ENCODE assay signal across 17 cellular contexts in the genomic region with DNA sequence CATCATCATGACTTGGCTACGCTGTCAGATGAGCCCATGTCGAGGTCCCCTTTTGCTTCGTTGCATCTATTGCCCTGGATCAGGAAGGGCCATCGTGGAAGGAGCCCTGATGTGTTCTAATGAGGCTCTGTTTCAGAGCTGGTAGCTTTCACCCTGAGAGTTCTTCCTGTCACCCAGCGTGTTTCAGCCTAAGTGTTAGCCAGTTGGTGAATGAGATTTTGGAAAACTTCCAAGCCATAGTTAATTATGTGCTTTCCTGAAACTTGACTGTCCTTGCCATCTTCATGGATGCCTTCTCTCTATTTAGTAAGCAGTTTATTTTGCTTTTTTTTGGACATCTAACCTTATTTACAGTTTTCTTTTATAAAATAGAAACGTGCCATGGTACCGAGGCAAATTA.
"Had no signal": no experiment of that assay in that cellular context is flagged by ENCODE, and none has a peak within 500 bp of the region (broad histone marks: within the 10 kb centered on the region; RNA-seq: fewer than 3 reads in every experiment).

No MANE protein-coding gene starts in this region.

- DNase-seq: activated B cell treated with CpG ODN at 0.5 μM for 24 hours; activated CD4-positive, alpha-beta T cell treated with anti-CD3 and anti-CD28 coated beads for 36 hours; activated CD4-positive, alpha-beta T cell treated with anti-CD3 and anti-CD28 coated beads, Interleukin-2, amount 50 U/mL, for 4 hours; activated CD8-positive, alpha-beta memory T cell treated with anti-CD3 and anti-CD28 coated beads for 24 hours; activated CD8-positive, alpha-beta memory T cell treated with anti-CD3 and anti-CD28 coated beads, Interleukin-2, amount 50 U/mL, for 4 hours; activated naive CD4-positive, alpha-beta T cell; activated naive CD8-positive, alpha-beta T cell treated with anti-CD3 and anti-CD28 coated beads, Interleukin-2, amount 10 ng/mL, durations not matched to agents 7 days and 5 days; activated T-cell treated with anti-CD3 and anti-CD28 coated beads, Interleukin-2, amount 50 U/mL, for 24 hours; amniotic stem cell; heart right ventricle; islet precursor cell; left cardiac atrium; pancreas; right cardiac atrium; stimulated activated CD4-positive, alpha-beta T cell treated with anti-CD3 and anti-CD28 coated beads, Interleukin-4, amount 100 ng/mL, for 24 hours; stimulated activated naive CD4-positive, alpha-beta T cell treated with Interleukin-2 at 50 U/mL for 16 hours; upper lobe of right lung had no signal
